In genomic region chr6:136550045-136550329, GRCh38 we compare ENCODE assay signal across 9 cellular contexts. TPM values are rescaled to one million over a fixed set of nuclear protein-coding genes. Genes with fewer than 3 reads are reported as not detected.
DNase-seq lines count a peak whose midpoint lies in the region; ATAC-seq, FAIRE-seq and TF ChIP-seq lines count a peak whose summit lies in the region.
"Had no signal": no experiment of that assay in that cellular context is flagged by ENCODE, and none has a peak within 500 bp of the region (broad histone marks: within the 10 kb centered on the region; RNA-seq: fewer than 3 reads in every experiment).

No MANE protein-coding gene starts in this region.

- H3K9me3 ChIP-seq in Peyer's patch (peaks cover 0 to 5% (median 0%) of the 10 kb centered on the region in 4 donors), esophagus muscularis mucosa (no peaks in the 10 kb centered on the region)

- peaks cover 21% of the 10 kb centered on the region for H3K4me1 Mint-ChIP-seq in nephron progenitor cell

- TF ChIP-seq POLR2A in Peyer's patch (IDR thresholded peaks at IDR 0.05) (peak in 1 of 2 donors; percentile 44), esophagus muscularis mucosa (IDR thresholded peaks at IDR 0.05; ENCODE audit: low read depth) (no peak)

- H3K27me3 Mint-ChIP-seq in nephron progenitor cell (ENCODE audit: low read depth, poor library complexity) = peaks cover 85% of the 10 kb centered on the region

- peak overlapping the region; percentile 44 for H3K4me3 Mint-ChIP-seq in nephron progenitor cell

- H3K36me3 ChIP-seq in Peyer's patch = peaks cover 0 to 2% (median 0%) of the 10 kb centered on the region in 3 donors
- peaks cover 0 to 10% (median 0%) of the 10 kb centered on the region in 4 donors for H3K36me3 ChIP-seq in esophagus muscularis mucosa

- H3K4me1 ChIP-seq in Peyer's patch = peaks cover 0 to 14% (median 7%) of the 10 kb centered on the region in 4 donors
- H3K4me1 ChIP-seq in esophagus muscularis mucosa = peaks cover 13 to 23% (median 17%) of the 10 kb centered on the region in 4 donors

- TF ChIP-seq CTCF in Peyer's patch (IDR thresholded peaks at IDR 0.05) (no peak), esophagus muscularis mucosa (IDR thresholded peaks at IDR 0.05) (no peak), nephron progenitor cell (IDR thresholded peaks at IDR 0.05) (no peak), D721Med (IDR thresholded peaks at IDR 0.05; ENCODE audit: insufficient read depth, missing control alignments) (no peak)

- FAIRE-seq in D721Med (lab: Jason Lieb, UNC) = no peak
- FAIRE-seq: colon had no signal

- TF ChIP-seq EP300 in esophagus muscularis mucosa (IDR thresholded peaks at IDR 0.05) = no peak

- no CpG with 5 or more reads among the region's 46 CpGs for WGBS in esophagus muscularis mucosa

- no peak overlapping the region for H3K27ac Mint-ChIP-seq in nephron progenitor cell

- peak; percentile 72 for ATAC-seq in HG02642 (IDR thresholded peaks at IDR 0.05; ENCODE audit: poor library complexity, unreplicated experiment)

- H3K27me3 ChIP-seq in Peyer's patch = no peaks in the 10 kb centered on the region
- peaks cover 0 to 61% (median 9%) of the 10 kb centered on the region in 4 donors for H3K27me3 ChIP-seq in esophagus muscularis mucosa

- no peaks in the 10 kb centered on the region for H3K9me3 Mint-ChIP-seq in nephron progenitor cell

- H3K27ac ChIP-seq in Peyer's patch (peak overlapping the region; percentile 59 to 91 (median 74)), esophagus muscularis mucosa (replicated peaks in 1 of 4) (no peak overlapping the region)

- intact Hi-C loops in esophagus muscularis mucosa (cut with DNase I) = no loop called here

- H3K4me3 ChIP-seq in Peyer's patch (peak overlapping the region; percentile 61 to 91 (median 74)), esophagus muscularis mucosa (peak overlapping the region; percentile 74 to 90 (median 80))

- peak; percentile 64 for DNase-seq in activated effector memory CD4-positive, alpha-beta T cell treated with anti-CD3 and anti-CD28 coated beads, Interleukin-2, amount 50 U/mL, for 16 hours
- no peak for DNase-seq in activated effector memory CD4-positive, alpha-beta T cell treated with Interleukin-2 at 50 U/mL for 16 hours
- DNase-seq in Peyer's patch (no peak), esophagus muscularis mucosa (ENCODE audit: extremely low spot score) (no peak), nephron progenitor cell (no peak), D721Med (ENCODE audit: insufficient read length, low spot score) (no peak), ureter (ENCODE audit: low spot score) (no peak)

- H3K36me3 Mint-ChIP-seq in nephron progenitor cell (ENCODE audit: low read depth) = no peaks in the 10 kb centered on the region

RNA-seq across cellular contexts. Expression of gene MAP7, which starts 0.2 kb away (rescaled TPM):
- total RNA-seq in Peyer's patch (10 to 100 TPM; 16.5 to 47.1 (median 38.8) TPM), esophagus muscularis mucosa (1 to 10 TPM; 1.7 to 2.9 (median 2.0) TPM), ureter (37.0 TPM)

Comparison
In these comparisons a context has a peak if more than half of its experiments do, and no peak if none do; other contexts are left out.
1. H3K27ac ChIP-seq: peak in Peyer's patch (4 of 4); none in esophagus muscularis mucosa (0 of 4).